9 cellular contexts compared by ENCODE assay signal in the genomic region with DNA sequence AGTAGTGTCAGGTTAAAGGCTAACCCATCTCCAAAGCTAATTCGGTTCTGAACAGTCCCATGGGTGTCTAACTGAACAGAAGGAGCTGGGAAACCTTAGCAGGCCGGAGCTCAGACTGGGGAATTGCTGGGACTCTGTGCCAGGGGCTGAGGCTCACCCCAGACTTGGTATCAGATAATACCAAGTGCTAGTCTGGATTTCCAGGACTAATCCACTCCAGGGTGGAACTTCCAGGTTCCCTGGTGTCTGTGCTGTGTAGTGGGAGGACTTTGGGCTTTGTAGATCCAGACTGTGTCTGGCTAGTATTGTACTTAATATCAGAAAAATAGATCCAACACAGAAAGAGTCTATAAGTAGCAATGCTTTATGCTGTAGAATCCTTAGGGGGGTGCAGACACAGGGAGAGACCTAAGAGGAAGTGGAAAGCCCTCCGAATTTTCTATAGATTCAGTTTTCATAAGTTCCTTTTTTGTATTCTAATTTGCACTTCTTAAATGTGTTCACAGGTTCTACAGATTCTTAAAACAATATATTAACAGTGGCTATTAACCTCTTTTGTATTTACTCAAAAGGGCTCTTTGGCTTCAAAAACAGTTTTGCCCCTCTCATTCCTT. TPM values are rescaled to one million over a fixed set of nuclear protein-coding genes. Genes with fewer than 3 reads are reported as not detected.
DNase-seq lines count a peak whose midpoint lies in the region; ATAC-seq and TF ChIP-seq lines count a peak whose summit lies in the region.
"Had no signal": no experiment of that assay in that cellular context is flagged by ENCODE, and none has a peak within 500 bp of the region (broad histone marks: within the 10 kb centered on the region; RNA-seq: fewer than 3 reads in every experiment).

No MANE protein-coding gene starts in this region.

- H3K18ac ChIP-seq in mesenchymal stem cell (ENCODE audit: low read depth in 1 of 2, low read length in 2 of 2): no peak overlapping the region

- TF ChIP-seq CTCF in heart right ventricle (IDR thresholded peaks at IDR 0.05): no peak
- TF ChIP-seq CTCF in WERI-Rb-1 (IDR thresholded peaks at IDR 0.05; ENCODE audit: low read depth, low read length): no peak
- TF ChIP-seq CTCF in upper lobe of right lung (IDR thresholded peaks at IDR 0.05): no peak

- H4K8ac ChIP-seq in mesenchymal stem cell (ENCODE audit: low read length): peak overlapping the region; percentile 75

- no peak overlapping the region for H2BK15ac ChIP-seq in mesenchymal stem cell (ENCODE audit: low read depth, poor library complexity, severe bottlenecking)

- H4K91ac ChIP-seq in mesenchymal stem cell (ENCODE audit: low read length): no peak overlapping the region

- H3K4me3 ChIP-seq in heart right ventricle (no peak overlapping the region), WERI-Rb-1 (ENCODE audit: low read depth, low read length) (0 out of 2 replicates have a peak overlapping the region, but pooled peaks have one; percentile 97), mesenchymal stem cell (ENCODE audit: insufficient read depth in 1 of 2, low read depth in 1 of 2, low read length in 2 of 2) (no peak overlapping the region), upper lobe of right lung (no peak overlapping the region), MG63 (no peak overlapping the region)

- DNase-seq in heart right ventricle (no peak), left ventricle myocardium superior (no peak), WERI-Rb-1 (peak; percentile 60), mesenchymal stem cell (no peak), upper lobe of right lung (no peak), NCI-H1436 (lab: John Stamatoyannopoulos, UW) (no peak), NCI-H128 (lab: John Stamatoyannopoulos, UW; ENCODE audit: unreplicated experiment) (no peak), MG63 (no peak)
- DNase-seq: DMS153 had no signal

- no peak overlapping the region for H2AFZ ChIP-seq in mesenchymal stem cell (ENCODE audit: low read depth, low read length)

- H3K14ac ChIP-seq in mesenchymal stem cell (ENCODE audit: low read length in 2 of 2): no peak overlapping the region

- H3K4me2 ChIP-seq in mesenchymal stem cell (ENCODE audit: low read length, poor library complexity, severe bottlenecking): no peak overlapping the region

- peaks cover 0 to 15% (median 0%) of the 10 kb centered on the region in 7 donors for H3K27me3 ChIP-seq in heart right ventricle
- H3K27me3 ChIP-seq in WERI-Rb-1 (ENCODE audit: insufficient read depth, low read depth, severe bottlenecking): no peaks in the 10 kb centered on the region
- H3K27me3 ChIP-seq in mesenchymal stem cell (ENCODE audit: control insufficient read depth in 1 of 2, insufficient read depth in 1 of 2, low read length in 2 of 2): no peaks in the 10 kb centered on the region
- H3K27me3 ChIP-seq in upper lobe of right lung: no peaks in the 10 kb centered on the region
- no peaks in the 10 kb centered on the region for H3K27me3 ChIP-seq in MG63

- H3K9me3 ChIP-seq in heart right ventricle (no peaks in the 10 kb centered on the region), WERI-Rb-1 (ENCODE audit: severe bottlenecking) (no peaks in the 10 kb centered on the region), mesenchymal stem cell (ENCODE audit: control insufficient read depth, low read length) (no peaks in the 10 kb centered on the region), upper lobe of right lung (no peaks in the 10 kb centered on the region), MG63 (no peaks in the 10 kb centered on the region)

- peaks cover 3 to 48% (median 26%) of the 10 kb centered on the region in 9 donors for H3K4me1 ChIP-seq in heart right ventricle
- peaks cover 3% of the 10 kb centered on the region for H3K4me1 ChIP-seq in mesenchymal stem cell (ENCODE audit: control insufficient read depth, insufficient read depth, low read depth, low read length)
- peaks cover 11% of the 10 kb centered on the region for H3K4me1 ChIP-seq in upper lobe of right lung

- peaks cover 6% of the 10 kb centered on the region for H3K79me1 ChIP-seq in mesenchymal stem cell (replicated peaks; ENCODE audit: low read length, poor library complexity, severe bottlenecking)

- intact Hi-C loops in heart right ventricle (cut with DNase I) (loop anchor here in 6 of 10 donors (5.0 to 10.0 kb wide), 8 partner anchors 47 to 310 kb away; a partner anchor contains a TSS), left ventricle myocardium superior (cut with micrococcal nuclease) (no loop called here), upper lobe of right lung (cut with DNase I) (no loop called here)

- no peak overlapping the region for H2AK5ac ChIP-seq in mesenchymal stem cell (ENCODE audit: low read length, severe bottlenecking)

- no peak for ATAC-seq in heart right ventricle
- ATAC-seq in left ventricle myocardium superior: no peak
- no peak for ATAC-seq in upper lobe of right lung

- peak overlapping the region; percentile 84 to 98 (median 96) for H3K27ac ChIP-seq in heart right ventricle
- H3K27ac ChIP-seq in WERI-Rb-1: peak overlapping the region; percentile 96
- no peak overlapping the region for H3K27ac ChIP-seq in mesenchymal stem cell (ENCODE audit: low read length, poor library complexity, severe bottlenecking)
- H3K27ac ChIP-seq in upper lobe of right lung: peak overlapping the region; percentile 90

- H2BK120ac ChIP-seq in mesenchymal stem cell (ENCODE audit: low read depth, low read length): no peak overlapping the region

- no peak overlapping the region for H2BK5ac ChIP-seq in mesenchymal stem cell (ENCODE audit: low read depth, low read length, poor library complexity, severe bottlenecking)

- no peak overlapping the region for H3K23ac ChIP-seq in mesenchymal stem cell (ENCODE audit: low read length in 2 of 2)

- no peak overlapping the region for H2BK12ac ChIP-seq in mesenchymal stem cell (ENCODE audit: low read length in 2 of 2)

- H3K36me3 ChIP-seq in heart right ventricle (no peaks in the 10 kb centered on the region), WERI-Rb-1 (no peaks in the 10 kb centered on the region), mesenchymal stem cell (ENCODE audit: control insufficient read depth in 1 of 2, insufficient read depth in 2 of 2, low read depth in 1 of 2, low read length in 2 of 2) (no peaks in the 10 kb centered on the region), upper lobe of right lung (no peaks in the 10 kb centered on the region), MG63 (no peaks in the 10 kb centered on the region)

- WGBS in heart right ventricle, 2 donors: 52 to 60% methylated on average over 3 of the region's 3 CpGs
- WGBS in mesenchymal stem cell: 76% methylated on average over 2 of the region's 3 CpGs

- no peak overlapping the region for H3K4ac ChIP-seq in mesenchymal stem cell (ENCODE audit: low read depth in 1 of 2, low read length in 2 of 2)

- peak overlapping the region; percentile 91 for H3K9ac ChIP-seq in mesenchymal stem cell (ENCODE audit: low read length)

RNA-seq across cellular contexts. Expression of a gene that starts 4.1 kb away (rescaled TPM):
- total RNA-seq in heart right ventricle (10 to 100 TPM; 11.7 to 33.9 (median 22.4) TPM), left ventricle myocardium superior (13.8 TPM), upper lobe of right lung (11.2 TPM)
- 1 to 10 TPM; 3.8 to 7.2 TPM for polyA plus RNA-seq in heart right ventricle
- 9.0 TPM for polyA plus RNA-seq in mesenchymal stem cell (2013, experiment 1 of 2)
- polyA plus RNA-seq in mesenchymal stem cell (2013, experiment 2 of 2): 7.6 TPM
- 0.86 and 2.1 TPM in 2 replicates for total RNA-seq in MG63 (2014; rRNA removed; shearing (Covaris generic); ENCODE audit: low replicate concordance)

Comparison
In these comparisons a context has a peak if more than half of its experiments do, and no peak if none do; other contexts are left out.
1. intact Hi-C loops: an anchor here in heart right ventricle (5.0 to 10.0 kb wide); none called in left ventricle myocardium superior and upper lobe of right lung.